In the genomic region with DNA sequence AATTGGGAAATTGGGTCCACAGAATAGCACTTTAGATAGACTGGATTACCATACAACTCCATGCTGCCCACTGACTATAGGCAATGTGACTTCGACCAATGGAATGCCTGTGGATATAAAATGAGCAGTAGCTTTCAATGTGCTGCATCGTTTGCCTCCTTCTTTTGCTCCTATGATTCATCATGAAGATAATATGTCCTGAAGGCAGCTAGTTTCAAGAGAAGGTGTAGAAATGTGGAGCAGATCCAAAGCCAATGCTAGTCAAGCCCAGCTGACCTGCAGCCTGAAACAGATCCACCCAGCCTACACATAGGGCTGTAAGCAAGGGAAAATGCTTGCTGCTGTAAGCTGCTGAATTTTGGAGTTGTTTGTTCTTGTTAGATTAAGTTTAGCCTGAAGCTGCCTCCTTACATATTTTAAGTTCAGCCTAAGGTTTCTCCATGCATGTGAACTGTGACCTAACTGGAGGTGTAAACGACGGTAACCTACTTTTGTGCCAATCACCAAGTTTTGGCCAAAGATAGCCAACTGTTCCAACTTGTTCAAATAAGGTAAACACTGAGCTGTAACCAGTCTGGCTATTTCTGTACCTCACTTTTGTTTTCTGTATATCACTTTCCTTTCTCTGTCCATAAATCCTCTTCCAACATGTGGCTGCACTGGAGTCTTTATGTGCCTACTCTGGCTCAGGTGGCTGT, we compare ENCODE assay signal across 26 cellular contexts.
DNase-seq lines count a peak whose midpoint lies in the region; ATAC-seq and TF ChIP-seq lines count a peak whose summit lies in the region.
"Had no signal": no experiment of that assay in that cellular context is flagged by ENCODE, and none has a peak within 500 bp of the region (broad histone marks: within the 10 kb centered on the region; RNA-seq: fewer than 3 reads in every experiment).

No MANE protein-coding gene starts in this region.

- DNase-seq in EH (ENCODE audit: low read depth) (peak; percentile 12), PC-3 (peak; percentile 45), choroid plexus epithelial cell (ENCODE audit: low read depth) (peak; percentile 34), left lobe of liver (ENCODE audit: low spot score) (no peak), GM19240 (ENCODE audit: insufficient read length, low spot score) (no peak), erythroblast (lab: John Stamatoyannopoulos, UW) (no peak), 8988T (no peak)
- no peak for DNase-seq in stimulated activated CD4-positive, alpha-beta T cell treated with anti-CD3 and anti-CD28 coated beads, Interleukin-1b, Interleukin-23, amount 100 ng/mL, for 48 hours
- DNase-seq: activated B cell treated with CpG ODN at 0.5 μM for 24 hours; activated CD4-positive, alpha-beta T cell treated with anti-CD3 and anti-CD28 coated beads, Interleukin-2, amount 10 ng/mL, durations not matched to agents 7 days and 5 days; activated effector memory CD4-positive, alpha-beta T cell treated with Interleukin-2 at 50 U/mL for 16 hours; activated T-cell treated with anti-CD3 and anti-CD28 coated beads, Interleukin-2, amount 50 U/mL, for 1 hour; BE2C; CD8-positive, alpha-beta T cell; central memory CD4-positive, alpha-beta T cell; dermis blood vessel endothelial cell; gastrocnemius medialis; H9; left cardiac atrium; NCI-H446 treated with DMSO at 0.1 percent for 48 hours; RPMI8226; SK-N-SH; small intestine; stimulated activated CD4-positive, alpha-beta T cell treated with anti-CD3 and anti-CD28 coated beads, Interleukin-2, amount 100 ng/mL, for 24 hours; stimulated activated CD8-positive, alpha-beta memory T cell treated with anti-CD3 and anti-CD28 coated beads, Interleukin-4, amount 100 ng/mL, for 48 hours; stimulated activated naive CD8-positive, alpha-beta T cell treated with anti-CD3 and anti-CD28 coated beads, Interleukin-15, amount 100 ng/mL, for 72 hours had no signal

- H3K9ac ChIP-seq in PC-3 (ENCODE audit: low read length), result no peak overlapping the region
- H3K9ac ChIP-seq: SK-N-SH had no signal

- H3K4me1 ChIP-seq in PC-3 (ENCODE audit: insufficient read depth, low read length), result peaks cover 4% of the 10 kb centered on the region; the same call in 1 of the 2 replicates
- H3K4me1 ChIP-seq: BE2C, gastrocnemius medialis had no signal

- no peaks in the 10 kb centered on the region for H3K9me3 ChIP-seq in PC-3 (ENCODE audit: low read length)
- H3K9me3 ChIP-seq: BE2C, gastrocnemius medialis, SK-N-SH had no signal

- no peaks in the 10 kb centered on the region for H3F3A ChIP-seq in PC-3 (ENCODE audit: low read length, unreplicated experiment)

- H3K27me3 ChIP-seq in PC-3 (ENCODE audit: low read length), result no peaks in the 10 kb centered on the region
- H3K27me3 ChIP-seq: gastrocnemius medialis had no signal

- no peak overlapping the region for H3K4me2 ChIP-seq in PC-3 (ENCODE audit: low read length)
- H3K4me2 ChIP-seq: SK-N-SH had no signal

- intact Hi-C loops in PC-3 (cut with micrococcal nuclease), result no loop called here

- H3K9me2 ChIP-seq in PC-3 (replicated peaks; ENCODE audit: low read length), result no peaks in the 10 kb centered on the region
- H3K9me2 ChIP-seq: SK-N-SH had no signal

- no peak for TF ChIP-seq POLR2A in erythroblast (IDR thresholded peaks at IDR 0.05; ENCODE audit: low read length)

- H3K4me3 ChIP-seq in PC-3 (ENCODE audit: low read length) (no peak overlapping the region), choroid plexus epithelial cell (ENCODE audit: low read depth, low read length) (no peak overlapping the region)
- H3K4me3 ChIP-seq: gastrocnemius medialis had no signal

- H3K79me2 ChIP-seq in PC-3 (ENCODE audit: low read length), result no peaks in the 10 kb centered on the region

- no peaks in the 10 kb centered on the region for H4K20me1 ChIP-seq in PC-3 (ENCODE audit: low read length)

- no peak for TF ChIP-seq CTCF in PC-3 (conservative IDR thresholded peaks at IDR 0.05; ENCODE audit: low read depth, low read length)
- TF ChIP-seq CTCF in choroid plexus epithelial cell (conservative IDR thresholded peaks at IDR 0.05; ENCODE audit: low read depth, low read length), result no peak

- CTCF ChIA-PET in PC-3 (lab: Charles Lee), result interaction anchor here (0.7 kb wide), 1 partner anchor 12 kb away, joined by 3 read pairs; no protein-coding TSS in a partner anchor

- ATAC-seq in PC-3 (peak; percentile 31; the same call in 1 of the 2 replicates), left lobe of liver (peak; percentile 78)
- ATAC-seq: CD8-positive, alpha-beta T cell; gastrocnemius medialis; left cardiac atrium had no signal

- no peak overlapping the region for H3K27ac ChIP-seq in PC-3 (ENCODE audit: low read length)
- H3K27ac ChIP-seq: gastrocnemius medialis had no signal

- BruUV-seq in PC-3 (replicated peaks; lab: Mats Ljungman, UMichigan), result no TSS peak

- POLR2A ChIA-PET in PC-3 (lab: Charles Lee; ENCODE audit: unreplicated experiment), result no interaction called here

- no peak overlapping the region for H2AFZ ChIP-seq in PC-3 (ENCODE audit: low read length)

- no peaks in the 10 kb centered on the region for H3K36me3 ChIP-seq in PC-3 (ENCODE audit: low read depth, low read length)
- H3K36me3 ChIP-seq: BE2C, gastrocnemius medialis had no signal

Comparison
In these comparisons a context has a peak if more than half of its experiments do, and no peak if none do; other contexts are left out.
1. DNase-seq: peak in EH (single experiment), PC-3 (single experiment) and choroid plexus epithelial cell (single experiment); none in left lobe of liver (single experiment), GM19240 (single experiment), erythroblast (0 of 2), stimulated activated CD4-positive, alpha-beta T cell treated with anti-CD3 and anti-CD28 coated beads, Interleukin-1b, Interleukin-23, amount 100 ng/mL, for 48 hours (single experiment) and 8988T (single experiment).